ENCODE assay signal across 12 cellular contexts in the genomic region with DNA sequence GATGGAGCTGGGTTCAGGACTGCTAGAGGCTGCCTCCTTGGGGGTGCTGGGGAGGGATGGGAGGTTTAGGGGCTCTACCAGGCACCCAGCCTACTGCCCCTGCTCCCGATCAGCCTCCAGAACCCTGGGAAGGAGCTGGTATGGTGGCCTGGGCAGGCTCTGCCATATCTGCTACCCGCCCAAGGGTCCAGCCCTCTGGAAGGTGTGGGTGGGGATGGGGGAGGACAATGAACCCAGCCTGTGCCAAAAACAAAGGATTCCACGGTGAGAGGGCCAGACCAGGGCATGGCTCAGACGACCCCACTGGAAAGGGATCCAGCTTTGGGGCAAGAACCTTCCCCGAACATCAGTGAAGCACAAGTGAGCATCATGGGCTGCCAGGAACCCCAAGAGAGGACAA. TPM values are rescaled to one million over a fixed set of nuclear protein-coding genes. Genes with fewer than 3 reads are reported as not detected.
DNase-seq lines count a peak whose midpoint lies in the region; ATAC-seq and TF ChIP-seq lines count a peak whose summit lies in the region.
"Had no signal": no experiment of that assay in that cellular context is flagged by ENCODE, and none has a peak within 500 bp of the region (broad histone marks: within the 10 kb centered on the region; RNA-seq: fewer than 3 reads in every experiment).

No MANE protein-coding gene starts in this region.

- intact Hi-C loops in PC-3 (cut with micrococcal nuclease) (loop anchor here (5.0 kb wide), 1 partner anchor 41 kb away; a partner anchor contains a TSS), esophagus squamous epithelium (cut with DNase I) (loop anchor here (5.0 kb wide), 2 partner anchors 41 to 101 kb away; a partner anchor contains a TSS)

- no peaks in the 10 kb centered on the region for H3F3A ChIP-seq in PC-3 (ENCODE audit: low read length, unreplicated experiment)

- no peaks in the 10 kb centered on the region for H3K27me3 ChIP-seq in BLaER1 treated with 17β-estradiol and CSF1 and Interleukin-3, amounts not matched to agents 10 nM and 100 nM
- no peaks in the 10 kb centered on the region for H3K27me3 ChIP-seq in PC-3 (ENCODE audit: low read length)
- H3K27me3 ChIP-seq in esophagus squamous epithelium, result no peaks in the 10 kb centered on the region
- H3K27me3 ChIP-seq in Peyer's patch, result no peaks in the 10 kb centered on the region

- H3K27me3 Mint-ChIP-seq in activated CD4-positive, alpha-beta T cell treated with anti-CD3 and anti-CD28 coated beads, Interleukin-2, amount 10 ng/mL, durations not matched to agents 7 days and 5 days, result no peaks in the 10 kb centered on the region
- H3K27me3 Mint-ChIP-seq in nephron (ENCODE audit: low read depth), result no peaks in the 10 kb centered on the region
- H3K27me3 Mint-ChIP-seq: CD4-positive, CD25-positive, alpha-beta regulatory T cell had no signal

- no peak overlapping the region for H2AFZ ChIP-seq in PC-3 (ENCODE audit: low read length)

- no peaks in the 10 kb centered on the region for H3K9me3 Mint-ChIP-seq in activated CD4-positive, alpha-beta T cell treated with anti-CD3 and anti-CD28 coated beads, Interleukin-2, amount 10 ng/mL, durations not matched to agents 7 days and 5 days
- no peaks in the 10 kb centered on the region for H3K9me3 Mint-ChIP-seq in nephron
- H3K9me3 Mint-ChIP-seq: CD4-positive, CD25-positive, alpha-beta regulatory T cell had no signal

- H3K4me1 Mint-ChIP-seq in activated CD4-positive, alpha-beta T cell treated with anti-CD3 and anti-CD28 coated beads, Interleukin-2, amount 10 ng/mL, durations not matched to agents 7 days and 5 days, result peaks cover 78% of the 10 kb centered on the region
- H3K4me1 Mint-ChIP-seq in nephron, result peaks cover 13% of the 10 kb centered on the region

- H3K4me3 ChIP-seq in BLaER1 treated with 17β-estradiol and CSF1 and Interleukin-3, amounts not matched to agents 10 nM and 100 nM, result no peak overlapping the region
- no peak overlapping the region for H3K4me3 ChIP-seq in PC-3 (ENCODE audit: low read length)
- H3K4me3 ChIP-seq in esophagus squamous epithelium, result no peak overlapping the region
- no peak overlapping the region for H3K4me3 ChIP-seq in Peyer's patch

- H3K27ac ChIP-seq in BLaER1 treated with 17β-estradiol and CSF1 and Interleukin-3, amounts not matched to agents 10 nM and 100 nM, result peak overlapping the region in 10 of 11 experiments; percentile 38 to 94 (median 90); a peak in 15 of 22 replicates
- peak overlapping the region; percentile 17; the same call in 1 of the 2 replicates for H3K27ac ChIP-seq in PC-3 (ENCODE audit: low read length)
- H3K27ac ChIP-seq in esophagus squamous epithelium, result no peak overlapping the region
- no peak overlapping the region for H3K27ac ChIP-seq in Peyer's patch

- H3K9me3 ChIP-seq in BLaER1 treated with 17β-estradiol and CSF1 and Interleukin-3, amounts not matched to agents 10 nM and 100 nM (replicated peaks in 1 of 11), result no peaks in the 10 kb centered on the region
- H3K9me3 ChIP-seq in PC-3 (ENCODE audit: low read length) (no peaks in the 10 kb centered on the region), esophagus squamous epithelium (no peaks in the 10 kb centered on the region), Peyer's patch (no peaks in the 10 kb centered on the region)

- no TSS peak for BruUV-seq in PC-3 (replicated peaks; lab: Mats Ljungman, UMichigan)

- 93% methylated on average over 4 of the region's 5 CpGs; no CpG with 5 or more reads in 1 of the 2 donors for WGBS in esophagus squamous epithelium, 2 donors

- peaks cover 61 to 92% (median 80%) of the 10 kb centered on the region in 10 experiments for H3K4me1 ChIP-seq in BLaER1 treated with 17β-estradiol and CSF1 and Interleukin-3, amounts not matched to agents 10 nM and 100 nM
- H3K4me1 ChIP-seq in PC-3 (ENCODE audit: insufficient read depth, low read length) (peaks cover 23% of the 10 kb centered on the region), esophagus squamous epithelium (peaks cover 24 to 48% (median 30%) of the 10 kb centered on the region in 3 donors), Peyer's patch (peaks cover 0 to 35% (median 17%) of the 10 kb centered on the region in 4 donors)

- 0 out of 22 replicates have a peak, but pooled peaks cover 0 to 7% (median 0%) of the 10 kb centered on the region in 11 experiments for H4K20me1 ChIP-seq in BLaER1 treated with 17β-estradiol and CSF1 and Interleukin-3, amounts not matched to agents 10 nM and 100 nM
- no peaks in the 10 kb centered on the region for H4K20me1 ChIP-seq in PC-3 (ENCODE audit: low read length)

- no peak for TF ChIP-seq POLR2A in esophagus squamous epithelium (IDR thresholded peaks at IDR 0.05)
- no peak for TF ChIP-seq POLR2A in Peyer's patch (IDR thresholded peaks at IDR 0.05)

- peak overlapping the region in 6 of 11 experiments; percentile 4 to 57 (median 28); a peak in 4 of 22 replicates for H3K9ac ChIP-seq in BLaER1 treated with 17β-estradiol and CSF1 and Interleukin-3, amounts not matched to agents 10 nM and 100 nM
- H3K9ac ChIP-seq in PC-3 (ENCODE audit: low read length), result no peak overlapping the region; the same call in 1 of the 2 replicates

- ATAC-seq in PC-3, result no peak
- ATAC-seq in HG03139 (IDR thresholded peaks at IDR 0.05; ENCODE audit: unreplicated experiment), result no peak

- peak overlapping the region; percentile 48 for H3K27ac Mint-ChIP-seq in activated CD4-positive, alpha-beta T cell treated with anti-CD3 and anti-CD28 coated beads, Interleukin-2, amount 10 ng/mL, durations not matched to agents 7 days and 5 days
- H3K27ac Mint-ChIP-seq in nephron, result no peak overlapping the region

- H3K79me2 ChIP-seq in PC-3 (ENCODE audit: low read length), result 0 out of 2 replicates have a peak, but pooled peaks cover 3% of the 10 kb centered on the region

- H3K4me3 Mint-ChIP-seq in activated CD4-positive, alpha-beta T cell treated with anti-CD3 and anti-CD28 coated beads, Interleukin-2, amount 10 ng/mL, durations not matched to agents 7 days and 5 days, result no peak overlapping the region
- peak overlapping the region; percentile 11 to 68 (median 66) for H3K4me3 Mint-ChIP-seq in nephron

- TF ChIP-seq CTCF in PC-3 (conservative IDR thresholded peaks at IDR 0.05; ENCODE audit: low read depth, low read length) (no peak), nephron (IDR thresholded peaks at IDR 0.05; ENCODE audit: unreplicated experiment in 3 of 3) (no peak), esophagus squamous epithelium (IDR thresholded peaks at IDR 0.05) (no peak), Peyer's patch (IDR thresholded peaks at IDR 0.05) (no peak)

- peaks cover 0 to 11% (median 0%) of the 10 kb centered on the region in 11 experiments; a peak in 1 of 22 replicates for H3K36me3 ChIP-seq in BLaER1 treated with 17β-estradiol and CSF1 and Interleukin-3, amounts not matched to agents 10 nM and 100 nM
- H3K36me3 ChIP-seq in PC-3 (ENCODE audit: low read depth, low read length) (no peaks in the 10 kb centered on the region), esophagus squamous epithelium (peaks cover 7 to 55% (median 8%) of the 10 kb centered on the region in 3 donors), Peyer's patch (no peaks in the 10 kb centered on the region)

- no peaks in the 10 kb centered on the region for H3K9me2 ChIP-seq in PC-3 (replicated peaks; ENCODE audit: low read length)

- H3K36me3 Mint-ChIP-seq in activated CD4-positive, alpha-beta T cell treated with anti-CD3 and anti-CD28 coated beads, Interleukin-2, amount 10 ng/mL, durations not matched to agents 7 days and 5 days (ENCODE audit: low read depth), result peaks cover 10% of the 10 kb centered on the region
- H3K36me3 Mint-ChIP-seq in nephron (ENCODE audit: low read depth), result no peaks in the 10 kb centered on the region

- CTCF ChIA-PET in activated CD4-positive, alpha-beta T cell treated with anti-CD3 and anti-CD28 coated beads, Interleukin-2, amount 10 ng/mL, durations not matched to agents 7 days and 5 days (lab: Charles Lee), result interaction anchor here (0.5 to 10.5 kb wide), 13 partner anchors 12 to 182 kb away, joined by 3 to 138 read pairs (median 4); no protein-coding TSS in a partner anchor
- CTCF ChIA-PET in PC-3 (lab: Charles Lee), result no interaction called here

- peak overlapping the region in 4 of 11 experiments; percentile 8 to 100 (median 99); a peak in 6 of 22 replicates for H3K4me2 ChIP-seq in BLaER1 treated with 17β-estradiol and CSF1 and Interleukin-3, amounts not matched to agents 10 nM and 100 nM
- H3K4me2 ChIP-seq in PC-3 (ENCODE audit: low read length), result no peak overlapping the region

- no peak for DNase-seq in activated CD4-positive, alpha-beta T cell treated with anti-CD3 and anti-CD28 coated beads, Interleukin-2, amount 10 ng/mL, durations not matched to agents 7 days and 5 days
- DNase-seq in activated CD4-positive, alpha-beta T cell treated with anti-CD3 and anti-CD28 coated beads for 1 hour, result no peak
- no peak for DNase-seq in PC-3
- no peak for DNase-seq in esophagus squamous epithelium (lab: John Stamatoyannopoulos, UW)
- DNase-seq in Peyer's patch, result no peak
- DNase-seq: NCI-H2107, NCI-H2227 treated with DMSO at 0.1 percent for 48 hours, NCI-H524 treated with DMSO at 0.1 percent for 48 hours had no signal

- POLR2A ChIA-PET in activated CD4-positive, alpha-beta T cell treated with anti-CD3 and anti-CD28 coated beads, Interleukin-2, amount 10 ng/mL, durations not matched to agents 7 days and 5 days (lab: Charles Lee), result no interaction called here
- POLR2A ChIA-PET in PC-3 (lab: Charles Lee; ENCODE audit: unreplicated experiment), result no interaction called here

RNA-seq across cellular contexts. Expression of a gene that starts 3.0 kb away (rescaled TPM):
- 10 to 100 TPM; 16.7 to 20.0 TPM for total RNA-seq in activated CD4-positive, alpha-beta T cell treated with anti-CD3 and anti-CD28 coated beads, Interleukin-2, amount 10 ng/mL, durations not matched to agents 7 days and 5 days
- 4.2 and 6.1 TPM in 2 replicates for total RNA-seq in PC-3 (2014; rRNA removed)
- 10 to 100 TPM; 18.9 to 76.4 (median 40.7) TPM for total RNA-seq in esophagus squamous epithelium
- 10 to 100 TPM in 1 of 4 donors, 1 to 10 TPM in 3; 1.8 to 11.6 (median 6.0) TPM for total RNA-seq in Peyer's patch

RNA-seq across cellular contexts. Expression of a gene that starts 19.7 kb away (rescaled TPM):
- 10 to 100 TPM; 74.7 to 80.5 TPM for total RNA-seq in activated CD4-positive, alpha-beta T cell treated with anti-CD3 and anti-CD28 coated beads, Interleukin-2, amount 10 ng/mL, durations not matched to agents 7 days and 5 days
- total RNA-seq in PC-3 (2014; rRNA removed), result not detected in 2 replicates
- total RNA-seq in esophagus squamous epithelium, result 1 to 10 TPM in 1 of 4 donors, under 1 TPM in 2, not detected in 1; 0.19 to 5.7 (median 0.19) TPM
- not detected for total RNA-seq in Peyer's patch

RNA-seq across cellular contexts. Expression of a gene that starts 39.8 kb away (rescaled TPM):
- total RNA-seq in activated CD4-positive, alpha-beta T cell treated with anti-CD3 and anti-CD28 coated beads, Interleukin-2, amount 10 ng/mL, durations not matched to agents 7 days and 5 days, result 100 to 1,000 TPM; 102 to 103 TPM
- total RNA-seq in PC-3 (2014; rRNA removed), result 64.1 and 71.6 TPM in 2 replicates
- total RNA-seq in esophagus squamous epithelium, result under 1 TPM; 0.08 to 0.76 (median 0.10) TPM
- total RNA-seq in Peyer's patch, result 10 to 100 TPM in 2 of 4 donors, 1 to 10 TPM in 2; 7.4 to 19.3 (median 10.6) TPM

RNA-seq across cellular contexts. Expression of a gene that starts 40.4 kb away (rescaled TPM):
- 10 to 100 TPM; 45.5 to 47.6 TPM for total RNA-seq in activated CD4-positive, alpha-beta T cell treated with anti-CD3 and anti-CD28 coated beads, Interleukin-2, amount 10 ng/mL, durations not matched to agents 7 days and 5 days
- total RNA-seq in PC-3 (2014; rRNA removed) (12.6 and 19.5 TPM in 2 replicates), esophagus squamous epithelium (10 to 100 TPM; 40.7 to 55.1 (median 47.0) TPM), Peyer's patch (10 to 100 TPM; 18.4 to 25.9 (median 20.8) TPM)

Comparison
In these comparisons a context has a peak if more than half of its experiments do, and no peak if none do; other contexts are left out.
1. H3K27ac ChIP-seq: peak in BLaER1 treated with 17β-estradiol and CSF1 and Interleukin-3, amounts not matched to agents 10 nM and 100 nM (10 of 11) and PC-3 (single experiment); none in esophagus squamous epithelium (0 of 4) and Peyer's patch (0 of 4).
2. RNA of a gene that starts 19.7 kb away (total RNA-seq): 74.7 to 80.5 TPM in activated CD4-positive, alpha-beta T cell treated with anti-CD3 and anti-CD28 coated beads, Interleukin-2, amount 10 ng/mL, durations not matched to agents 7 days and 5 days; 0.19 to 5.7 TPM in esophagus squamous epithelium, not detected in PC-3 and not detected in Peyer's patch; every median in the first group is over 10 times any median in the second.
3. RNA of a gene that starts 39.8 kb away (total RNA-seq): 102 to 103 TPM in activated CD4-positive, alpha-beta T cell treated with anti-CD3 and anti-CD28 coated beads, Interleukin-2, amount 10 ng/mL, durations not matched to agents 7 days and 5 days, 64.1 to 71.6 TPM in PC-3 and 7.4 to 19.3 TPM in Peyer's patch; 0.08 to 0.76 TPM in esophagus squamous epithelium; every median in the first group is over 4 times any median in the second.